ENCODE assay signal across 18 cellular contexts in genomic region chr17:16925461-16926060, GRCh38. TPM values are rescaled to one million over a fixed set of nuclear protein-coding genes. Genes with fewer than 3 reads are reported as not detected.
"Had no signal": no experiment of that assay in that cellular context is flagged by ENCODE, and none has a peak within 500 bp of the region (broad histone marks: within the 10 kb centered on the region; RNA-seq: fewer than 3 reads in every experiment).

No MANE protein-coding gene starts in this region.

- H3K27ac Mint-ChIP-seq: activated B cell treated with CpG ODN at 0.5 μM for 24 hours; activated T-helper 1 cell treated with anti-CD3 and anti-CD28 coated beads, Interleukin-12 subunit alpha, Interleukin-12 subunit beta, Interleukin-2, Interleukin-4 antibody, amounts not matched to agents 30 ng/mL and 10 ng/mL and 1 ng/mL, durations not matched to agents 14 hours and 24 hours and 36 hours; effector memory CD8-positive, alpha-beta T cell; nephron; stimulated activated naive CD8-positive, alpha-beta T cell treated with anti-CD3 and anti-CD28 coated beads, Interleukin-15, Interleukin-2, amounts not matched to agents 100 ng/mL and 50 ng/mL, for 24 hours; T-helper 1 cell treated with Interleukin-12 subunit alpha and Interleukin-12 subunit beta and Interleukin-4 antibody, amounts not matched to agents 30 μg/mL and 1 μg/mL, for 36 hours had no signal

- H3K27me3 ChIP-seq: adrenal gland, sigmoid colon, testis had no signal

- H3K9me3 ChIP-seq: adrenal gland, sigmoid colon, testis had no signal

- H3K27ac ChIP-seq: adrenal gland, sigmoid colon, testis had no signal

- H3K4me3 Mint-ChIP-seq: activated B cell treated with CpG ODN at 0.5 μM for 24 hours; activated T-helper 1 cell treated with anti-CD3 and anti-CD28 coated beads, Interleukin-12 subunit alpha, Interleukin-12 subunit beta, Interleukin-2, Interleukin-4 antibody, amounts not matched to agents 30 ng/mL and 10 ng/mL and 1 ng/mL, durations not matched to agents 14 hours and 24 hours and 36 hours; effector memory CD8-positive, alpha-beta T cell; nephron; stimulated activated naive CD8-positive, alpha-beta T cell treated with anti-CD3 and anti-CD28 coated beads, Interleukin-15, Interleukin-2, amounts not matched to agents 100 ng/mL and 50 ng/mL, for 24 hours; T-helper 1 cell treated with Interleukin-12 subunit alpha and Interleukin-12 subunit beta and Interleukin-4 antibody, amounts not matched to agents 30 μg/mL and 1 μg/mL, for 36 hours had no signal

- H3K36me3 ChIP-seq: adrenal gland, sigmoid colon had no signal

- H3K4me1 ChIP-seq: adrenal gland, sigmoid colon, testis had no signal

- DNase-seq: activated B cell treated with CpG ODN at 0.5 μM for 24 hours; activated CD4-positive, alpha-beta T cell treated with anti-CD3 and anti-CD28 coated beads, Interleukin-2, amount 50 U/mL, for 4 hours; activated naive CD4-positive, alpha-beta T cell treated with anti-CD3 and anti-CD28 coated beads, Interleukin-2, amount 50 U/mL, for 16 hours; adrenal gland; caudate nucleus; effector memory CD8-positive, alpha-beta T cell; erythroblast; hippocampal formation; mesenchymal stem cell; stimulated activated CD4-positive, alpha-beta T cell treated with anti-CD3 and anti-CD28 coated beads, Interleukin-12 subunit alpha, Interleukin-12 subunit beta, amount 100 ng/mL, for 4 hours; testis had no signal

- H3K27me3 Mint-ChIP-seq: activated B cell treated with CpG ODN at 0.5 μM for 24 hours; stimulated activated naive CD8-positive, alpha-beta T cell treated with anti-CD3 and anti-CD28 coated beads, Interleukin-15, Interleukin-2, amounts not matched to agents 100 ng/mL and 50 ng/mL, for 24 hours had no signal

- H3K9me3 Mint-ChIP-seq: activated B cell treated with CpG ODN at 0.5 μM for 24 hours; activated T-helper 1 cell treated with anti-CD3 and anti-CD28 coated beads, Interleukin-12 subunit alpha, Interleukin-12 subunit beta, Interleukin-2, Interleukin-4 antibody, amounts not matched to agents 30 ng/mL and 10 ng/mL and 1 ng/mL, durations not matched to agents 14 hours and 24 hours and 36 hours; effector memory CD8-positive, alpha-beta T cell; nephron; stimulated activated naive CD8-positive, alpha-beta T cell treated with anti-CD3 and anti-CD28 coated beads, Interleukin-15, Interleukin-2, amounts not matched to agents 100 ng/mL and 50 ng/mL, for 24 hours; T-helper 1 cell treated with Interleukin-12 subunit alpha and Interleukin-12 subunit beta and Interleukin-4 antibody, amounts not matched to agents 30 μg/mL and 1 μg/mL, for 36 hours had no signal

- ATAC-seq: effector memory CD8-positive, alpha-beta T cell had no signal

- H3K4me3 ChIP-seq: adrenal gland, sigmoid colon, testis had no signal

RNA-seq across cellular contexts. Expression of gene TNFRSF13B, which starts 46.4 kb away (rescaled TPM):
- total RNA-seq: activated T-helper 1 cell treated with anti-CD3 and anti-CD28 coated beads, Interleukin-12 subunit alpha, Interleukin-12 subunit beta, Interleukin-2, Interleukin-4 antibody, amounts not matched to agents 30 ng/mL and 10 ng/mL and 1 ng/mL, durations not matched to agents 14 hours and 24 hours and 36 hours; adrenal gland; pulmonary artery endothelial cell; sigmoid colon; testis; urinary bladder had no signal
